14 cellular contexts compared by ENCODE assay signal in the genomic region with DNA sequence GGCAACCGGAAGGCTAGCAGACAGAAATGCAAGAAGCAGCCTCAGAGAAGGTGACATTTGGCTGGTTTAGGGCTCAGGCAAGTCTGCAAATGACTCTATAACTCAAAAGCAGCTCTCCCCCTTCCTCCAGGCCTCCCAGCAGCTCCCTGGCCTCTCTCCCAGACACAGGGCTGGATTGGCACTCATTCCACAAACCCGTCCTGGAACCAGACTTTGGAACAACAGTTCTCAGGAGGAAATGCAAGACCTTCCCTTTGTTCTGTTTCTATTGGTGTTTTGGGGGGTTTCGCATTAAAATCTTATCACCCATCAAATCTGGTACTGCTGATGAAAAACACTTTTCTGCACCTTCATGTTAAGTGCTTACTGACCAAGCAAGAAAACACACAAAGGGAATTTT. TPM values are rescaled to one million over a fixed set of nuclear protein-coding genes. Genes with fewer than 3 reads are reported as not detected.
A peak's percentile ranks its signal among the peaks of the same experiment; 100 is the strongest.
DNase-seq lines count a peak whose midpoint lies in the region; ATAC-seq and TF ChIP-seq lines count a peak whose summit lies in the region.
"Had no signal": no experiment of that assay in that cellular context is flagged by ENCODE, and none has a peak within 500 bp of the region (broad histone marks: within the 10 kb centered on the region; RNA-seq: fewer than 3 reads in every experiment).

No MANE protein-coding gene starts in this region.

- peaks cover 57% of the 10 kb centered on the region for H3K4me1 Mint-ChIP-seq in nephron progenitor cell
- H3K4me1 Mint-ChIP-seq: naive B cell had no signal

- TF ChIP-seq CTCF in nephron progenitor cell (IDR thresholded peaks at IDR 0.05): no peak
- no peak for TF ChIP-seq CTCF in lower leg skin (IDR thresholded peaks at IDR 0.05)

- no peaks in the 10 kb centered on the region for H3K27me3 ChIP-seq in aorta (ENCODE audit: control insufficient read depth in 1 of 2, insufficient read depth in 2 of 2, low read length in 1 of 2)

- WGBS in aorta, 2 donors: 8 to 11% methylated on average over 3 of the region's 3 CpGs
- 55 to 68% methylated on average over 3 of the region's 3 CpGs for WGBS in lower leg skin, 2 donors

- H3K27me3 Mint-ChIP-seq in nephron progenitor cell (ENCODE audit: low read depth, poor library complexity): no peaks in the 10 kb centered on the region
- H3K27me3 Mint-ChIP-seq: naive B cell had no signal

- H3K9me3 ChIP-seq in aorta (ENCODE audit: control insufficient read depth, low read length): no peaks in the 10 kb centered on the region

- H3K9me3 Mint-ChIP-seq in nephron progenitor cell: peaks cover 22% of the 10 kb centered on the region

- peak overlapping the region; percentile 80 for H3K27ac Mint-ChIP-seq in nephron progenitor cell
- H3K27ac Mint-ChIP-seq: activated T-cell treated with anti-CD3 and anti-CD28 coated beads, Interleukin-2, amount 50 U/mL, for 72 hours; naive B cell had no signal

- peaks cover 0 to 5% of the 10 kb centered on the region in 2 donors for H3K36me3 ChIP-seq in aorta (ENCODE audit: control insufficient read depth in 1 of 2, insufficient read depth in 2 of 2, low read length in 1 of 2)

- H3K27ac ChIP-seq in aorta (ENCODE audit: low read depth in 1 of 2, low read length in 2 of 2): no peak overlapping the region

- ATAC-seq in Right ventricle myocardium superior (ENCODE audit: poor library complexity) (peak; percentile 87), aorta (ENCODE audit: low FRiP score) (peak; percentile 50), HG02973 (IDR thresholded peaks at IDR 0.05; ENCODE audit: unreplicated experiment) (no peak)
- ATAC-seq: activated T-cell treated with anti-CD3 and anti-CD28 coated beads, Interleukin-2, amount 50 U/mL, for 72 hours had no signal

- H3K4me3 Mint-ChIP-seq in nephron progenitor cell: no peak overlapping the region
- H3K4me3 Mint-ChIP-seq: activated T-cell treated with anti-CD3 and anti-CD28 coated beads, Interleukin-2, amount 50 U/mL, for 72 hours; naive B cell had no signal

- H3K36me3 Mint-ChIP-seq in nephron progenitor cell (ENCODE audit: low read depth): peaks cover 40% of the 10 kb centered on the region

- H3K4me1 ChIP-seq in aorta (ENCODE audit: control insufficient read depth in 1 of 2, insufficient read depth in 2 of 2, low read length in 2 of 2): no peaks in the 10 kb centered on the region

- DNase-seq in Right ventricle myocardium superior: peak; percentile 70
- no peak for DNase-seq in cardiac septum (ENCODE audit: low spot score)
- peak; percentile 74 for DNase-seq in fibroblast of peridontal ligament (ENCODE audit: extremely low read depth)
- no peak for DNase-seq in nephron progenitor cell
- DNase-seq in aorta: peak; percentile 50 to 58
- DNase-seq in lower leg skin (ENCODE audit: low spot score in 2 of 2): no peak
- no peak for DNase-seq in NCI-H510A treated with DMSO at 0.1 percent for 48 hours (lab: John Stamatoyannopoulos, UW)
- DNase-seq: activated T-cell treated with anti-CD3 and anti-CD28 coated beads, Interleukin-2, amount 50 U/mL, for 72 hours; DMS53; erythroblast; H7; naive B cell; NCI-H1930 had no signal

- no peak for TF ChIP-seq POLR2A in lower leg skin (IDR thresholded peaks at IDR 0.05)

- no peak overlapping the region for H3K4me3 ChIP-seq in aorta (ENCODE audit: low read length in 2 of 2)
- H3K4me3 ChIP-seq in lower leg skin (ENCODE audit: low read depth, poor library complexity, severe bottlenecking): no peak overlapping the region

- intact Hi-C loops in Right ventricle myocardium superior (cut with DNase I) (no loop called here), cardiac septum (cut with DNase I) (no loop called here), aorta (cut with DNase I) (no loop called here), lower leg skin (cut with DNase I; ENCODE audit: low total_unique reads) (no loop called here)

RNA-seq across cellular contexts. Expression of a gene that starts 40.3 kb away (rescaled TPM):
- total RNA-seq in Right ventricle myocardium superior (not detected), cardiac septum (not detected), aorta (not detected), lower leg skin (not detected)
- polyA plus RNA-seq in aorta: not detected
- total RNA-seq: activated T-cell treated with anti-CD3 and anti-CD28 coated beads, Interleukin-2, amount 50 U/mL, for 72 hours had no signal

Comparison
In these comparisons a context has a peak if more than half of its experiments do, and no peak if none do; other contexts are left out.
1. DNase-seq: peak in Right ventricle myocardium superior (single experiment), fibroblast of peridontal ligament (single experiment) and aorta (2 of 2); none in cardiac septum (single experiment), nephron progenitor cell (single experiment), lower leg skin (0 of 2) and NCI-H510A treated with DMSO at 0.1 percent for 48 hours (single experiment).